18 cellular contexts compared by ENCODE assay signal in the genomic region with DNA sequence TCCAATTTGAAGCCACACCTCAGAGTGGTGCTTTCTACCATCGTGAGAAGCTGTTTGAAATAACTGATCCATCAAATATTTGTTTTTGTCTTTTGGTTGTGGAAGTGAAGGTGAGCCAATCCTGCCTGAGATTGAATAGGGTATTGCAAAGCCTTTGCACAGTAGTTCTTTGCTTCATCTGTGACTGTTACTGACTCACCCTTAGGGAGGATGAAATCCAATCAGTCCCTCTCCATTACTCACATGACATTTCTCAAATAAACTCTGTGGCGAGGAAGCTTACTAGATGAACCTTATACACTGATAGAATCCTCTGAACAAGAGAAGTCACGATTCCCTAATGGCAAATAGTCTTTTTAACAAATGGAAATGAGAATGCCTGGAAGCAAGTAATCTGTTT. TPM values are rescaled to one million over a fixed set of nuclear protein-coding genes. Genes with fewer than 3 reads are reported as not detected.
A peak's percentile ranks its signal among the peaks of the same experiment; 100 is the strongest.
DNase-seq lines count a peak whose midpoint lies in the region; TF ChIP-seq lines count a peak whose summit lies in the region.
"Had no signal": no experiment of that assay in that cellular context is flagged by ENCODE, and none has a peak within 500 bp of the region (broad histone marks: within the 10 kb centered on the region; RNA-seq: fewer than 3 reads in every experiment).

No MANE protein-coding gene starts in this region.

- H3K27me3 ChIP-seq in brain microvascular endothelial cell (replicated peaks) (peaks cover 20% of the 10 kb centered on the region), stomach (no peaks in the 10 kb centered on the region)

- WGBS in stomach, 5 donors = 32 to 42% (median 41%) methylated on average over 3 of the region's 3 CpGs

- no peak for TF ChIP-seq POLR2A in NB4 (IDR thresholded peaks at IDR 0.05; ENCODE audit: extremely low read depth, insufficient read length)
- no peak for TF ChIP-seq POLR2A in stomach (IDR thresholded peaks at IDR 0.05)

- H3K9me3 ChIP-seq in stomach = no peaks in the 10 kb centered on the region
- H3K9me3 ChIP-seq: heart left ventricle, prostate gland had no signal

- peaks cover 0 to 14% (median 0%) of the 10 kb centered on the region in 4 donors for H3K4me1 ChIP-seq in stomach
- H3K4me1 ChIP-seq: heart left ventricle, prostate gland had no signal

- H3K9me3 Mint-ChIP-seq in chondrocyte (ENCODE audit: low read depth) = no peaks in the 10 kb centered on the region
- H3K9me3 Mint-ChIP-seq: activated CD8-positive, alpha-beta T cell treated with anti-CD3 and anti-CD28 coated beads for 36 hours; brain; naive thymus-derived CD4-positive, alpha-beta T cell; type B pancreatic cell had no signal

- peaks cover 1% of the 10 kb centered on the region for H3K36me3 Mint-ChIP-seq in chondrocyte (ENCODE audit: low read depth)
- H3K36me3 Mint-ChIP-seq: brain; naive thymus-derived CD4-positive, alpha-beta T cell; type B pancreatic cell had no signal

- H3K4me3 Mint-ChIP-seq in chondrocyte (ENCODE audit: unreplicated experiment) = no peak overlapping the region
- H3K4me3 Mint-ChIP-seq: activated CD8-positive, alpha-beta T cell treated with anti-CD3 and anti-CD28 coated beads for 36 hours; brain; naive thymus-derived CD4-positive, alpha-beta T cell; type B pancreatic cell had no signal

- TF ChIP-seq CTCF in NB4 (IDR thresholded peaks at IDR 0.05; ENCODE audit: low read depth, low read length) (no peak), brain microvascular endothelial cell (IDR thresholded peaks at IDR 0.05; ENCODE audit: low read depth, low read length, missing control alignments) (no peak), GM10266 (IDR thresholded peaks at IDR 0.05; ENCODE audit: control insufficient read depth, insufficient read depth, low read depth, missing control alignments) (no peak), stomach (IDR thresholded peaks at IDR 0.05) (no peak), chondrocyte (IDR thresholded peaks at IDR 0.05) (no peak)

- H3K27me3 Mint-ChIP-seq in chondrocyte (ENCODE audit: low read depth) = peaks cover 53% of the 10 kb centered on the region

- no peak overlapping the region for H3K27ac Mint-ChIP-seq in chondrocyte (ENCODE audit: unreplicated experiment)
- H3K27ac Mint-ChIP-seq: activated CD8-positive, alpha-beta T cell treated with anti-CD3 and anti-CD28 coated beads for 36 hours; brain; type B pancreatic cell had no signal

- intact Hi-C loops in stomach (cut with DNase I; ENCODE audit: low total_unique reads) = no loop called here

- TF ChIP-seq EP300 in stomach (IDR thresholded peaks at IDR 0.05) = no peak

- H3K4me1 Mint-ChIP-seq in chondrocyte (ENCODE audit: low read depth) = no peaks in the 10 kb centered on the region
- H3K4me1 Mint-ChIP-seq: brain; naive thymus-derived CD4-positive, alpha-beta T cell had no signal

- in situ Hi-C loops in brain microvascular endothelial cell (cut with HindIII; ENCODE audit: low pct_ligation_motif_present, low sequenced_read_pairs) = no loop called here

- DNase-seq in DMS53 (lab: John Stamatoyannopoulos, UW) (peak; percentile 81), NB4 (ENCODE audit: low read depth) (peak; percentile 5), brain microvascular endothelial cell (peak; percentile 4), kidney tubule cell (ENCODE audit: low spot score) (peak; percentile 55), GM10266 (ENCODE audit: extremely low spot score) (no peak), NCI-H2196 treated with DMSO at 0.1 percent for 48 hours (lab: John Stamatoyannopoulos, UW; ENCODE audit: unreplicated experiment) (no peak), stomach (no peak), chondrocyte (ENCODE audit: low spot score) (no peak)
- DNase-seq: activated CD8-positive, alpha-beta T cell treated with anti-CD3 and anti-CD28 coated beads for 36 hours; C1 segment of cervical spinal cord; effector CD4-positive, alpha-beta T cell; heart left ventricle; naive thymus-derived CD4-positive, alpha-beta T cell; NCI-H1436 treated with DMSO at 0.1 percent for 48 hours had no signal

- H3K4me3 ChIP-seq in NB4 (ENCODE audit: low read depth, low read length) (no peak overlapping the region), brain microvascular endothelial cell (ENCODE audit: low read depth, low read length) (no peak overlapping the region), stomach (no peak overlapping the region)
- H3K4me3 ChIP-seq: heart left ventricle, prostate gland had no signal

- H3K27ac ChIP-seq in brain microvascular endothelial cell = no peak overlapping the region
- peak overlapping the region in 1 of 5 donors; percentile 7 for H3K27ac ChIP-seq in stomach
- H3K27ac ChIP-seq: heart left ventricle, prostate gland had no signal

- H3K36me3 ChIP-seq in brain microvascular endothelial cell (replicated peaks) = no peaks in the 10 kb centered on the region
- no peaks in the 10 kb centered on the region for H3K36me3 ChIP-seq in stomach
- H3K36me3 ChIP-seq: heart left ventricle, prostate gland had no signal

RNA-seq across cellular contexts. Expression of gene HEPACAM2, which starts 31.9 kb away (rescaled TPM):
- total RNA-seq in stomach (1 to 10 TPM in 3 of 5 donors, under 1 TPM in 1, not detected in 1; 0.89 to 6.4 (median 3.3) TPM), chondrocyte (not detected in 3 replicates)
- 1 to 10 TPM in 2 of 3 donors, under 1 TPM in 1; 0.83 to 2.3 (median 1.2) TPM for polyA plus RNA-seq in stomach
- total RNA-seq: activated CD8-positive, alpha-beta T cell treated with anti-CD3 and anti-CD28 coated beads for 36 hours; heart left ventricle; left lobe of liver had no signal
- polyA plus RNA-seq: heart left ventricle; naive thymus-derived CD4-positive, alpha-beta T cell had no signal

RNA-seq across cellular contexts. Expression of gene VPS50, which starts 37.8 kb away (rescaled TPM):
- total RNA-seq in stomach (10 to 100 TPM in 3 of 5 donors, 1 to 10 TPM in 2; 2.3 to 48.5 (median 14.7) TPM), chondrocyte (16.7 to 24.7 TPM (median 17.4 TPM) in 3 replicates)
- 1 to 10 TPM; 4.7 to 6.0 (median 5.1) TPM for polyA plus RNA-seq in stomach

RNA-seq across cellular contexts. Expression of gene SAMD9L, which starts 46.2 kb away (rescaled TPM):
- total RNA-seq in stomach = 10 to 100 TPM in 2 of 5 donors, 1 to 10 TPM in 3; 1.7 to 30.9 (median 5.2) TPM
- 1 to 10 TPM; 2.9 to 5.7 (median 3.9) TPM for polyA plus RNA-seq in stomach
- 6.8 to 22.5 TPM (median 6.9 TPM) in 3 replicates for total RNA-seq in chondrocyte

Comparison
In these comparisons a context has a peak if more than half of its experiments do, and no peak if none do; other contexts are left out.
1. DNase-seq: peak in DMS53 (single experiment), NB4 (single experiment), brain microvascular endothelial cell (single experiment) and kidney tubule cell (single experiment); none in GM10266 (single experiment), NCI-H2196 treated with DMSO at 0.1 percent for 48 hours (single experiment), stomach (single experiment) and chondrocyte (single experiment).